1 cellular context compared by ENCODE assay signal in the genomic region with DNA sequence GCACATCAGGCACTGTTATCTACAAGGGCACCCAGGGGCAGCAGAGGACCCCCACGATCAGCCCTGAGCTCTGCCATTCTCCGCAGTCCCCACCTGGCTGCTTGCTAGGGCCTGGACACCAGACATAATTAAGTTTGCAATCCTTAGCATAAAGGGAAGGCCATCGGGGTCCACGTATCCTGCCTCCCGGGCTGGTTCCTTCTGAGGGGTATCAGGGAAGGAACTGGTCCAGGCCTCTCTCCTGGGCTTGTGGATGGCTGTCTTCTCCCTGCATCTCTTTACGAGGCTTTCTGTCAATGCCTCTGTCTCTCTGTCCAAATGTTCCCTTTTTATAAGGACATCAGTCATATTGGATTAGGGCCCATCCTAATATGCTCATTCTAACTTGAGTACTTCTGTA.
TF ChIP-seq lines count a peak whose summit lies in the region.

No MANE protein-coding gene starts in this region.

TF ChIP-seq in K562, 482 proteins besides CTCF, POLR2A, EP300 and RAD21 (continued from another document):
- TF ChIP-seq, protein P1, sequence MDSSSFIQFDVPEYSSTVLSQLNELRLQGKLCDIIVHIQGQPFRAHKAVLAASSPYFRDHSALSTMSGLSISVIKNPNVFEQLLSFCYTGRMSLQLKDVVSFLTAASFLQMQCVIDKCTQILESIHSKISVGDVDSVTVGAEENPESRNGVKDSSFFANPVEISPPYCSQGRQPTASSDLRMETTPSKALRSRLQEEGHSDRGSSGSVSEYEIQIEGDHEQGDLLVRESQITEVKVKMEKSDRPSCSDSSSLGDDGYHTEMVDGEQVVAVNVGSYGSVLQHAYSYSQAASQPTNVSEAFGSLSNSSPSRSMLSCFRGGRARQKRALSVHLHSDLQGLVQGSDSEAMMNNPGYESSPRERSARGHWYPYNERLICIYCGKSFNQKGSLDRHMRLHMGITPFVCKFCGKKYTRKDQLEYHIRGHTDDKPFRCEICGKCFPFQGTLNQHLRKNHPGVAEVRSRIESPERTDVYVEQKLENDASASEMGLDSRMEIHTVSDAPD (CRISPR knock-in tag; IDR thresholded peaks at IDR 0.05) = no peak
- TF ChIP-seq, protein P2, sequence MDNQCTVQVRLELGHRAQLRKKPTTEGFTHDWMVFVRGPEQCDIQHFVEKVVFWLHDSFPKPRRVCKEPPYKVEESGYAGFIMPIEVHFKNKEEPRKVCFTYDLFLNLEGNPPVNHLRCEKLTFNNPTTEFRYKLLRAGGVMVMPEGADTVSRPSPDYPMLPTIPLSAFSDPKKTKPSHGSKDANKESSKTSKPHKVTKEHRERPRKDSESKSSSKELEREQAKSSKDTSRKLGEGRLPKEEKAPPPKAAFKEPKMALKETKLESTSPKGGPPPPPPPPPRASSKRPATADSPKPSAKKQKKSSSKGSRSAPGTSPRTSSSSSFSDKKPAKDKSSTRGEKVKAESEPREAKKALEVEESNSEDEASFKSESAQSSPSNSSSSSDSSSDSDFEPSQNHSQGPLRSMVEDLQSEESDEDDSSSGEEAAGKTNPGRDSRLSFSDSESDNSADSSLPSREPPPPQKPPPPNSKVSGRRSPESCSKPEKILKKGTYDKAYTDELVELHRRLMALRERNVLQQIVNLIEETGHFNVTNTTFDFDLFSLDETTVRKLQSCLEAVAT (IDR thresholded peaks at IDR 0.05) = no peak
- TF ChIP-seq MTA2 (IDR thresholded peaks at IDR 0.05; ENCODE audit: low read depth) = no peak
